8 cellular contexts compared by ENCODE assay signal in the genomic region with DNA sequence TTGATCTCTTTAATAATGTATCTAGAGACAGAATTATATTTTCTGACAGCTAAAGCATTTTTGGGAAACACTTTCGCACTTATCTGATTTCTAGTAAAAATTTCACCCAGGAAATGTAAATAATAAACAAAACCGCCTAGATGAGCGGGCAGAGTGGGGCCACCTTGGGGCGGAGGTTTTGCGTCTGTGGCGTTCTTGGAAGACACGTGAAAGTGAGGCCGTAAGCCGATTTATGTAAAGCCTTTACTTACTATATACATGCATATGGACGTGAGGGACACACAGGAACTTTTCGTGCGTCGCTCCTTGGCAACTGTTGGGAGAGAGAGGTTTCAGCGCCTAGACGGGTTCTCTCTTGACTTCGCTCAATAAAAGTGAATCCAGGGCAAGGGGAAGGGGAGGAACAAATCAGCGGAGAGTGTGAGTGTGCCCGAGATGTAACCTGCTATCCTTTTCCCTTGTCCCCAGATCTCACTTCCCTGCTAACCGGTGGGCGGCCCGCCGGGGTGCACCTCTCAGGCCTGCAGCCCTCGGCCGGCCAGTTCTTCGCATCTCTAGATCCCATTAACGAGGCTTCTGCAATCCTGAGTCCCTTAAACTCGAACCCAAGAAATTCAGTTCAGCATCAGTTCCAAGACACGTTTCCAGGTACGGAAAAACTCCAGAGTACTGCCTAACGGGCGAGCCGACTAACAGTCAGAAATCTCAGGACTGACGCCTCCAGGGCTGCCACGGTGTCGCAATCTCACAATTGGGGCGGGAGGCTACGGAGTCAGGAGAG. TPM values are rescaled to one million over a fixed set of nuclear protein-coding genes. Genes with fewer than 3 reads are reported as not detected.
A peak's percentile ranks its signal among the peaks of the same experiment; 100 is the strongest.
DNase-seq lines count a peak whose midpoint lies in the region; ATAC-seq and TF ChIP-seq lines count a peak whose summit lies in the region.

No MANE protein-coding gene starts in this region.

- H3K27ac ChIP-seq in prostate gland: no peak overlapping the region

- H3K27ac Mint-ChIP-seq in activated CD4-positive, alpha-beta T cell treated with anti-CD3 and anti-CD28 coated beads, Interleukin-2, amount 10 ng/mL, durations not matched to agents 24 days and 14 days: peak overlapping the region; percentile 49
- H3K27ac Mint-ChIP-seq in activated B cell treated with CpG ODN at 0.5 μM for 24 hours: peak overlapping the region; percentile 62

- peaks cover 63% of the 10 kb centered on the region for H3K27me3 Mint-ChIP-seq in activated CD4-positive, alpha-beta T cell treated with anti-CD3 and anti-CD28 coated beads, Interleukin-2, amount 10 ng/mL, durations not matched to agents 24 days and 14 days
- peaks cover 3% of the 10 kb centered on the region for H3K27me3 Mint-ChIP-seq in activated B cell treated with CpG ODN at 0.5 μM for 24 hours

- H3K4me1 Mint-ChIP-seq in activated CD4-positive, alpha-beta T cell treated with anti-CD3 and anti-CD28 coated beads, Interleukin-2, amount 10 ng/mL, durations not matched to agents 24 days and 14 days: peaks cover 26% of the 10 kb centered on the region
- H3K4me1 Mint-ChIP-seq in activated B cell treated with CpG ODN at 0.5 μM for 24 hours: peaks cover 50% of the 10 kb centered on the region

- no peaks in the 10 kb centered on the region for H3K4me1 ChIP-seq in prostate gland (replicated peaks)

- TF ChIP-seq CTCF in activated B cell treated with CpG ODN at 0.5 μM for 24 hours (IDR thresholded peaks at IDR 0.05): no peak
- TF ChIP-seq CTCF in prostate gland (IDR thresholded peaks at IDR 0.05): no peak

- peaks cover 6% of the 10 kb centered on the region for H3K36me3 Mint-ChIP-seq in activated CD4-positive, alpha-beta T cell treated with anti-CD3 and anti-CD28 coated beads, Interleukin-2, amount 10 ng/mL, durations not matched to agents 24 days and 14 days (ENCODE audit: low read depth)
- peaks cover 31% of the 10 kb centered on the region for H3K36me3 Mint-ChIP-seq in activated B cell treated with CpG ODN at 0.5 μM for 24 hours (ENCODE audit: low read depth)

- DNase-seq in activated CD4-positive, alpha-beta T cell treated with anti-CD3 and anti-CD28 coated beads, Interleukin-2, amount 10 ng/mL, durations not matched to agents 24 days and 14 days: peak; percentile 79
- no peak for DNase-seq in activated CD4-positive, alpha-beta T cell treated with anti-CD3 and anti-CD28 coated beads for 4 hours
- DNase-seq in activated B cell treated with CpG ODN at 0.5 μM for 24 hours (no peak), Right ventricle myocardium superior (peak; percentile 85), prostate gland (ENCODE audit: low spot score) (no peak), H4 (ENCODE audit: low spot score) (no peak), NCI-H2227 (lab: John Stamatoyannopoulos, UW; ENCODE audit: unreplicated experiment) (no peak)

- H3K9me3 ChIP-seq in prostate gland: no peaks in the 10 kb centered on the region

- peak overlapping the region; percentile 2 to 67 for H3K4me3 ChIP-seq in prostate gland

- 19% methylated on average over 37 of the region's 37 CpGs for WGBS in prostate gland

- intact Hi-C loops in activated CD4-positive, alpha-beta T cell treated with anti-CD3 and anti-CD28 coated beads, Interleukin-2, amount 10 ng/mL, durations not matched to agents 24 days and 14 days (cut with micrococcal nuclease): loop anchor here (2.0 kb wide), 1 partner anchor 554 kb away; no protein-coding TSS in a partner anchor
- intact Hi-C loops in activated B cell treated with CpG ODN at 0.5 μM for 24 hours (cut with micrococcal nuclease): loop anchor here (10.0 kb wide), 1 partner anchor 1706 kb away; a partner anchor contains a TSS
- intact Hi-C loops in Right ventricle myocardium superior (cut with DNase I): no loop called here
- intact Hi-C loops in prostate gland (cut with DNase I): no loop called here

- ATAC-seq in activated B cell treated with CpG ODN at 0.5 μM for 24 hours (ENCODE audit: low read depth): no peak
- ATAC-seq in Right ventricle myocardium superior (ENCODE audit: poor library complexity): no peak
- no peak for ATAC-seq in HG02884 (IDR thresholded peaks at IDR 0.05; ENCODE audit: unreplicated experiment)

- peak overlapping the region; percentile 90 for H3K4me3 Mint-ChIP-seq in activated CD4-positive, alpha-beta T cell treated with anti-CD3 and anti-CD28 coated beads, Interleukin-2, amount 10 ng/mL, durations not matched to agents 24 days and 14 days
- peak overlapping the region; percentile 94 for H3K4me3 Mint-ChIP-seq in activated B cell treated with CpG ODN at 0.5 μM for 24 hours

- CTCF ChIA-PET in activated B cell treated with CpG ODN at 0.5 μM for 24 hours (lab: Charles Lee): no interaction called here

- TF ChIP-seq POLR2A in prostate gland (IDR thresholded peaks at IDR 0.05): no peak

- peaks cover 24% of the 10 kb centered on the region for H3K27me3 ChIP-seq in prostate gland (replicated peaks; ENCODE audit: insufficient read depth)

- no peaks in the 10 kb centered on the region for H3K36me3 ChIP-seq in prostate gland

- no peaks in the 10 kb centered on the region for H3K9me3 Mint-ChIP-seq in activated CD4-positive, alpha-beta T cell treated with anti-CD3 and anti-CD28 coated beads, Interleukin-2, amount 10 ng/mL, durations not matched to agents 24 days and 14 days
- H3K9me3 Mint-ChIP-seq in activated B cell treated with CpG ODN at 0.5 μM for 24 hours: no peaks in the 10 kb centered on the region

- POLR2A ChIA-PET in activated B cell treated with CpG ODN at 0.5 μM for 24 hours (lab: Charles Lee): interaction anchor here (0.6 to 0.9 kb wide), 5 partner anchors 96 to 217 kb away, joined by 3 to 6 read pairs (median 3); no protein-coding TSS in a partner anchor

RNA-seq across cellular contexts. Expression of a gene that starts 1.7 kb away (rescaled TPM):
- 5.7 and 7.2 TPM in 2 replicates for total RNA-seq in activated CD4-positive, alpha-beta T cell treated with anti-CD3 and anti-CD28 coated beads, Interleukin-2, amount 10 ng/mL, durations not matched to agents 24 days and 14 days
- total RNA-seq in activated B cell treated with CpG ODN at 0.5 μM for 24 hours: 3.2 and 4.6 TPM in 2 replicates
- total RNA-seq in Right ventricle myocardium superior: 5.6 TPM
- total RNA-seq in prostate gland: 1 to 10 TPM; 2.3 to 8.2 TPM
- 2.6 and 3.0 TPM in 2 replicates for total RNA-seq in H4 (2014; rRNA removed; shearing (Covaris generic))

Comparison
In these comparisons a context has a peak if more than half of its experiments do, and no peak if none do; other contexts are left out.
1. DNase-seq: peak in activated CD4-positive, alpha-beta T cell treated with anti-CD3 and anti-CD28 coated beads, Interleukin-2, amount 10 ng/mL, durations not matched to agents 24 days and 14 days (single experiment) and Right ventricle myocardium superior (single experiment); none in activated CD4-positive, alpha-beta T cell treated with anti-CD3 and anti-CD28 coated beads for 4 hours (0 of 2), activated B cell treated with CpG ODN at 0.5 μM for 24 hours (single experiment), prostate gland (single experiment), H4 (single experiment) and NCI-H2227 (single experiment).
2. intact Hi-C loops: an anchor here in activated CD4-positive, alpha-beta T cell treated with anti-CD3 and anti-CD28 coated beads, Interleukin-2, amount 10 ng/mL, durations not matched to agents 24 days and 14 days (2.0 kb wide) and activated B cell treated with CpG ODN at 0.5 μM for 24 hours (10.0 kb wide); none called in Right ventricle myocardium superior and prostate gland.